Comparison of ENCODE assay signal across 1 cellular context in the genomic region with DNA sequence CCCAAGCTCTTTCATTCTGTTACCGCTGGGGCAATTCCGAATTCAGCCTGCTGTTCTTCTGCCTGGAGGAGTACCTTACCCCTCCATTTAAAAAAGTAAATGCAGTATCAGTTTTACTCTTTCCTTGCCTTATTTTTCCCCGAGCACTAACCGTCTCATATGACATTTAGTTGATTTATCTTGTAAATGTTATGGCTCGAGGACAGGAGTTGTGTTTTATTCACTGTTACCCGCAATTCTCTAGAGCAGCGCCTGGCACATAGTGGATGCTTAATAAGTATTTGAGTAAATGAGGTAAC.
TF ChIP-seq lines count a peak whose summit lies in the region.

No MANE protein-coding gene starts in this region.

TF ChIP-seq in GM23338, 12 proteins besides CTCF, POLR2A, EP300 and RAD21 (continued from another document):
- TF ChIP-seq EZH2phosphoT487 (IDR thresholded peaks at IDR 0.05; ENCODE audit: unreplicated experiment), result no peak
- TF ChIP-seq, protein P1, sequence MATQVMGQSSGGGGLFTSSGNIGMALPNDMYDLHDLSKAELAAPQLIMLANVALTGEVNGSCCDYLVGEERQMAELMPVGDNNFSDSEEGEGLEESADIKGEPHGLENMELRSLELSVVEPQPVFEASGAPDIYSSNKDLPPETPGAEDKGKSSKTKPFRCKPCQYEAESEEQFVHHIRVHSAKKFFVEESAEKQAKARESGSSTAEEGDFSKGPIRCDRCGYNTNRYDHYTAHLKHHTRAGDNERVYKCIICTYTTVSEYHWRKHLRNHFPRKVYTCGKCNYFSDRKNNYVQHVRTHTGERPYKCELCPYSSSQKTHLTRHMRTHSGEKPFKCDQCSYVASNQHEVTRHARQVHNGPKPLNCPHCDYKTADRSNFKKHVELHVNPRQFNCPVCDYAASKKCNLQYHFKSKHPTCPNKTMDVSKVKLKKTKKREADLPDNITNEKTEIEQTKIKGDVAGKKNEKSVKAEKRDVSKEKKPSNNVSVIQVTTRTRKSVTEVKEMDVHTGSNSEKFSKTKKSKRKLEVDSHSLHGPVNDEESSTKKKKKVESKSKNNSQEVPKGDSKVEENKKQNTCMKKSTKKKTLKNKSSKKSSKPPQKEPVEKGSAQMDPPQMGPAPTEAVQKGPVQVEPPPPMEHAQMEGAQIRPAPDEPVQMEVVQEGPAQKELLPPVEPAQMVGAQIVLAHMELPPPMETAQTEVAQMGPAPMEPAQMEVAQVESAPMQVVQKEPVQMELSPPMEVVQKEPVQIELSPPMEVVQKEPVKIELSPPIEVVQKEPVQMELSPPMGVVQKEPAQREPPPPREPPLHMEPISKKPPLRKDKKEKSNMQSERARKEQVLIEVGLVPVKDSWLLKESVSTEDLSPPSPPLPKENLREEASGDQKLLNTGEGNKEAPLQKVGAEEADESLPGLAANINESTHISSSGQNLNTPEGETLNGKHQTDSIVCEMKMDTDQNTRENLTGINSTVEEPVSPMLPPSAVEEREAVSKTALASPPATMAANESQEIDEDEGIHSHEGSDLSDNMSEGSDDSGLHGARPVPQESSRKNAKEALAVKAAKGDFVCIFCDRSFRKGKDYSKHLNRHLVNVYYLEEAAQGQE (IDR thresholded peaks at IDR 0.05; ENCODE audit: unreplicated experiment), result no peak
